8 cellular contexts compared by ENCODE assay signal in genomic region chr19:11345122-11345752, GRCh38. TPM values are rescaled to one million over a fixed set of nuclear protein-coding genes. Genes with fewer than 3 reads are reported as not detected.
DNase-seq lines count a peak whose midpoint lies in the region; ATAC-seq and TF ChIP-seq lines count a peak whose summit lies in the region.

No MANE protein-coding gene starts in this region.

- no peaks in the 10 kb centered on the region for H3K36me3 Mint-ChIP-seq in neural progenitor cell

- peaks cover 7% of the 10 kb centered on the region for H3K9me3 Mint-ChIP-seq in neural progenitor cell

- H3K4me3 Mint-ChIP-seq in neural progenitor cell = peak overlapping the region; percentile 90

- H4K20me1 ChIP-seq in neural progenitor cell (ENCODE audit: low read depth) = no peaks in the 10 kb centered on the region

- no peak overlapping the region for H2AFZ ChIP-seq in neural progenitor cell (replicated peaks)

- H3K79me2 ChIP-seq in neural progenitor cell (ENCODE audit: low read depth) = no peaks in the 10 kb centered on the region

- H3K27me3 ChIP-seq in colonic mucosa (no peaks in the 10 kb centered on the region), neural progenitor cell (no peaks in the 10 kb centered on the region)

- H3K9me3 ChIP-seq in colonic mucosa = no peaks in the 10 kb centered on the region
- no peaks in the 10 kb centered on the region for H3K9me3 ChIP-seq in neural progenitor cell (ENCODE audit: low read depth)

- H3K27ac Mint-ChIP-seq in neural progenitor cell = peak overlapping the region; percentile 24

- H3K27me3 Mint-ChIP-seq in neural progenitor cell (ENCODE audit: insufficient read depth, low read depth) = peaks cover 3% of the 10 kb centered on the region

- H3K4me2 ChIP-seq in neural progenitor cell = peak overlapping the region; percentile 76

- H3K4me1 ChIP-seq in colonic mucosa (no peaks in the 10 kb centered on the region), neural progenitor cell (no peaks in the 10 kb centered on the region)

- H3F3A ChIP-seq in neural progenitor cell (ENCODE audit: low read depth) = peaks cover 5% of the 10 kb centered on the region

- H3K27ac ChIP-seq in colonic mucosa (peak overlapping the region; percentile 83), neural progenitor cell (no peak overlapping the region)

- H3K4me1 Mint-ChIP-seq in neural progenitor cell = peaks cover 22% of the 10 kb centered on the region

- peak; percentile 41 for DNase-seq in COLO668 (lab: John Stamatoyannopoulos, UW; ENCODE audit: unreplicated experiment)
- DNase-seq in M059J (ENCODE audit: low read depth) = peak; percentile 68
- peak; percentile 40 for DNase-seq in colonic mucosa
- DNase-seq in neural progenitor cell (ENCODE audit: low spot score) = no peak
- DNase-seq in OCI-M2 (lab: John Stamatoyannopoulos, UW; ENCODE audit: unreplicated experiment) = no peak
- no peak for DNase-seq in putamen (ENCODE audit: low spot score)

- ATAC-seq in HG03520 (IDR thresholded peaks at IDR 0.05; ENCODE audit: unreplicated experiment) (no peak), GM19463 (IDR thresholded peaks at IDR 0.05; ENCODE audit: unreplicated experiment) (no peak)

- intact Hi-C loops in colonic mucosa (cut with DNase I) = no loop called here

- H3K9ac ChIP-seq in colonic mucosa (ENCODE audit: low read depth in 2 of 2, low read length in 2 of 2) = peak overlapping the region; percentile 58 to 76
- no peak overlapping the region for H3K9ac ChIP-seq in neural progenitor cell

- peak overlapping the region; percentile 73 for H3K4me3 ChIP-seq in colonic mucosa
- peak overlapping the region; percentile 82 for H3K4me3 ChIP-seq in neural progenitor cell

- H3K36me3 ChIP-seq in colonic mucosa (no peaks in the 10 kb centered on the region), neural progenitor cell (no peaks in the 10 kb centered on the region)

- no peak for TF ChIP-seq CTCF in colonic mucosa (IDR thresholded peaks at IDR 0.05)
- no peak for TF ChIP-seq CTCF in neural progenitor cell (IDR thresholded peaks at IDR 0.05)

RNA-seq across cellular contexts. Expression of gene TMEM205, which starts 0.8 kb away (rescaled TPM):
- total RNA-seq in M059J (2014; rRNA removed; shearing (Covaris generic)) = 206 and 246 TPM in 2 replicates
- total RNA-seq in colonic mucosa = 10 to 100 TPM; 45.4 to 63.4 TPM
- total RNA-seq in neural progenitor cell (ENCODE audit: low replicate concordance) = 57.0 and 77.1 TPM in 2 replicates

RNA-seq across cellular contexts. Expression of gene CCDC159, which starts 1.1 kb away (rescaled TPM):
- total RNA-seq in M059J (2014; rRNA removed; shearing (Covaris generic)) = 4.7 and 7.9 TPM in 2 replicates
- total RNA-seq in colonic mucosa = 10 to 100 TPM; 17.4 to 21.4 TPM
- total RNA-seq in neural progenitor cell (ENCODE audit: low replicate concordance) = 1.8 and 4.4 TPM in 2 replicates

RNA-seq across cellular contexts. Expression of gene RAB3D, which starts 5.8 kb away (rescaled TPM):
- 0.17 and 0.74 TPM in 2 replicates for total RNA-seq in M059J (2014; rRNA removed; shearing (Covaris generic))
- total RNA-seq in colonic mucosa (10 to 100 TPM; 47.7 to 54.0 TPM), neural progenitor cell (ENCODE audit: low replicate concordance) (5.5 and 8.5 TPM in 2 replicates)

RNA-seq across cellular contexts. Expression of gene PLPPR2, which starts 10.0 kb away (rescaled TPM):
- 27.9 and 31.6 TPM in 2 replicates for total RNA-seq in M059J (2014; rRNA removed; shearing (Covaris generic))
- total RNA-seq in colonic mucosa (1 to 10 TPM; 4.8 to 8.0 TPM), neural progenitor cell (ENCODE audit: low replicate concordance) (0.80 and 3.1 TPM in 2 replicates)

RNA-seq across cellular contexts. Expression of gene SWSAP1, which starts 29.2 kb away (rescaled TPM):
- total RNA-seq in M059J (2014; rRNA removed; shearing (Covaris generic)) = 2.4 and 2.7 TPM in 2 replicates
- total RNA-seq in colonic mucosa = 1 to 10 TPM; 3.0 to 4.6 TPM
- 1.0 and 1.5 TPM in 2 replicates for total RNA-seq in neural progenitor cell (ENCODE audit: low replicate concordance)

Comparison
In these comparisons a context has a peak if more than half of its experiments do, and no peak if none do; other contexts are left out.
1. DNase-seq: peak in COLO668 (single experiment), M059J (single experiment) and colonic mucosa (single experiment); none in neural progenitor cell (single experiment), OCI-M2 (single experiment) and putamen (single experiment).